Comparison of ENCODE assay signal across 2 cellular contexts in genomic region chr1:87880098-87880746, GRCh38.
A peak's percentile ranks its signal among the peaks of the same experiment; 100 is the strongest.
TF ChIP-seq lines count a peak whose summit lies in the region.

No MANE protein-coding gene starts in this region.

TF ChIP-seq in IMR-90, 13 proteins besides CTCF, POLR2A, EP300 and RAD21:
- TF ChIP-seq USF2 (IDR thresholded peaks at IDR 0.05; ENCODE audit: low read depth, low read length) (no peak), ELK1 (IDR thresholded peaks at IDR 0.05; ENCODE audit: borderline replicate concordance, low read depth, low read length) (no peak), CHD1 (IDR thresholded peaks at IDR 0.05; ENCODE audit: low read depth, low read length) (no peak), MAFK (IDR thresholded peaks at IDR 0.05; ENCODE audit: low read depth, low read length) (no peak), MXI1 (IDR thresholded peaks at IDR 0.05; ENCODE audit: borderline replicate concordance, low read depth, low read length) (no peak), RCOR1 (IDR thresholded peaks at IDR 0.05; ENCODE audit: insufficient replicate concordance, low read length) (no peak), BHLHE40 (IDR thresholded peaks at IDR 0.05; ENCODE audit: low read depth, low read length) (no peak), CEBPB (IDR thresholded peaks at IDR 0.05; ENCODE audit: low read depth, low read length) (no peak), MAZ (IDR thresholded peaks at IDR 0.05; ENCODE audit: borderline replicate concordance, low read depth, low read length) (no peak), RFX5 (IDR thresholded peaks at IDR 0.05; ENCODE audit: low read depth, low read length) (no peak), FOS (IDR thresholded peaks at IDR 0.05; ENCODE audit: low read depth, low read length) (no peak), NFE2L2 (IDR thresholded peaks at IDR 0.05; ENCODE audit: low read depth, low read length) (no peak), SMC3 (IDR thresholded peaks at IDR 0.05; ENCODE audit: low read depth, low read length) (no peak)

TF ChIP-seq in K562, 482 proteins besides CTCF, POLR2A, EP300 and RAD21:
- TF ChIP-seq, protein P1, sequence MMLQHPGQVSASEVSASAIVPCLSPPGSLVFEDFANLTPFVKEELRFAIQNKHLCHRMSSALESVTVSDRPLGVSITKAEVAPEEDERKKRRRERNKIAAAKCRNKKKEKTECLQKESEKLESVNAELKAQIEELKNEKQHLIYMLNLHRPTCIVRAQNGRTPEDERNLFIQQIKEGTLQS (IDR thresholded peaks at IDR 0.05), result no peak
- TF ChIP-seq, protein P1 (CRISPR knock-in tag; conservative IDR thresholded peaks at IDR 0.05), result no peak
- TF ChIP-seq SAP30 (IDR thresholded peaks at IDR 0.05; ENCODE audit: borderline replicate concordance, insufficient read depth, low read depth, low read length, poor library complexity, severe bottlenecking) (no peak), CCAR2 (IDR thresholded peaks at IDR 0.05; ENCODE audit: low read depth, low read length) (no peak), FUS (optimal IDR thresholded peaks at IDR 0.05; ENCODE audit: low read depth, low read length) (no peak), ZBTB11 (CRISPR knock-in tag; IDR thresholded peaks at IDR 0.05) (no peak), ARHGAP35 (IDR thresholded peaks at IDR 0.05; ENCODE audit: partially characterized antibody) (no peak)
- TF ChIP-seq, protein P2, sequence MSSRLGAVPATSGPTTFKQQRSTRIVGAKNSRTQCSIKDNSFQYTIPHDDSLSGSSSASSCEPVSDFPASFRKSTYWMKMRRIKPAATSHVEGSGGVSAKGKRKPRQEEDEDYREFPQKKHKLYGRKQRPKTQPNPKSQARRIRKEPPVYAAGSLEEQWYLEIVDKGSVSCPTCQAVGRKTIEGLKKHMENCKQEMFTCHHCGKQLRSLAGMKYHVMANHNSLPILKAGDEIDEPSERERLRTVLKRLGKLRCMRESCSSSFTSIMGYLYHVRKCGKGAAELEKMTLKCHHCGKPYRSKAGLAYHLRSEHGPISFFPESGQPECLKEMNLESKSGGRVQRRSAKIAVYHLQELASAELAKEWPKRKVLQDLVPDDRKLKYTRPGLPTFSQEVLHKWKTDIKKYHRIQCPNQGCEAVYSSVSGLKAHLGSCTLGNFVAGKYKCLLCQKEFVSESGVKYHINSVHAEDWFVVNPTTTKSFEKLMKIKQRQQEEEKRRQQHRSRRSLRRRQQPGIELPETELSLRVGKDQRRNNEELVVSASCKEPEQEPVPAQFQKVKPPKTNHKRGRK (tag; IDR thresholded peaks at IDR 0.05), result peak; percentile 86
